12 cellular contexts compared by ENCODE assay signal in genomic region chr5:143406408-143406807, GRCh38. TPM values are rescaled to one million over a fixed set of nuclear protein-coding genes. Genes with fewer than 3 reads are reported as not detected.
DNase-seq lines count a peak whose midpoint lies in the region; ATAC-seq and TF ChIP-seq lines count a peak whose summit lies in the region.
"Had no signal": no experiment of that assay in that cellular context is flagged by ENCODE, and none has a peak within 500 bp of the region (broad histone marks: within the 10 kb centered on the region; RNA-seq: fewer than 3 reads in every experiment).

No MANE protein-coding gene starts in this region.

- H3K4me3 Mint-ChIP-seq in activated CD4-positive, alpha-beta T cell treated with anti-CD3 and anti-CD28 coated beads for 36 hours = peak overlapping the region; percentile 91
- peak overlapping the region; percentile 73 for H3K4me3 Mint-ChIP-seq in activated naive CD8-positive, alpha-beta T cell
- peak overlapping the region; percentile 80 for H3K4me3 Mint-ChIP-seq in neural crest cell

- H3K27me3 Mint-ChIP-seq in activated CD4-positive, alpha-beta T cell treated with anti-CD3 and anti-CD28 coated beads for 36 hours = no peaks in the 10 kb centered on the region
- H3K27me3 Mint-ChIP-seq in activated naive CD8-positive, alpha-beta T cell = no peaks in the 10 kb centered on the region
- H3K27me3 Mint-ChIP-seq in neural crest cell (ENCODE audit: low read depth) = peaks cover 35% of the 10 kb centered on the region

- peaks cover 15% of the 10 kb centered on the region; the same call in 1 of the 2 replicates for H3K36me3 ChIP-seq in Karpas-422 (ENCODE audit: insufficient read depth, low read length)
- no peaks in the 10 kb centered on the region for H3K36me3 ChIP-seq in psoas muscle (ENCODE audit: insufficient read depth in 1 of 2, low read depth in 1 of 2)
- no peaks in the 10 kb centered on the region for H3K36me3 ChIP-seq in H7 (replicated peaks; ENCODE audit: control insufficient read depth, insufficient read depth, low read length)
- H3K36me3 ChIP-seq: neutrophil had no signal

- H2AFZ ChIP-seq in Karpas-422 (ENCODE audit: low read length) = no peak overlapping the region

- H3K9me2 ChIP-seq in Karpas-422 (replicated peaks; ENCODE audit: insufficient read depth, low read length) = no peaks in the 10 kb centered on the region

- peaks cover 69% of the 10 kb centered on the region for H3K79me2 ChIP-seq in Karpas-422 (ENCODE audit: low read length)

- no peaks in the 10 kb centered on the region for H3K9me3 ChIP-seq in Karpas-422 (ENCODE audit: low read length)
- H3K9me3 ChIP-seq in psoas muscle = no peaks in the 10 kb centered on the region
- H3K9me3 ChIP-seq: neutrophil had no signal

- H3K9ac ChIP-seq in Karpas-422 (ENCODE audit: low read length) = peak overlapping the region; percentile 92

- H3K27ac Mint-ChIP-seq in activated CD4-positive, alpha-beta T cell treated with anti-CD3 and anti-CD28 coated beads for 36 hours = peak overlapping the region; percentile 72
- peak overlapping the region; percentile 88 for H3K27ac Mint-ChIP-seq in activated naive CD8-positive, alpha-beta T cell
- H3K27ac Mint-ChIP-seq in neural crest cell (ENCODE audit: unreplicated experiment) = no peak overlapping the region

- H3K4me3 ChIP-seq in Karpas-422 (ENCODE audit: low read length) (peak overlapping the region; percentile 78), psoas muscle (no peak overlapping the region), H7 (ENCODE audit: insufficient read depth, low read depth, low read length) (no peak overlapping the region)

- peak overlapping the region; percentile 96 for H3K4me2 ChIP-seq in Karpas-422 (ENCODE audit: low read depth, low read length, poor library complexity, severe bottlenecking)

- no peak for TF ChIP-seq CTCF in neural crest cell (conservative IDR thresholded peaks at IDR 0.05)
- no peak for TF ChIP-seq CTCF in psoas muscle (IDR thresholded peaks at IDR 0.05)

- H3K36me3 Mint-ChIP-seq in activated CD4-positive, alpha-beta T cell treated with anti-CD3 and anti-CD28 coated beads for 36 hours (ENCODE audit: low read depth) = peaks cover 9% of the 10 kb centered on the region
- H3K36me3 Mint-ChIP-seq in activated naive CD8-positive, alpha-beta T cell = peaks cover 8% of the 10 kb centered on the region
- no peaks in the 10 kb centered on the region for H3K36me3 Mint-ChIP-seq in neural crest cell (ENCODE audit: low read depth)

- no peak for ATAC-seq in activated CD4-positive, alpha-beta T cell treated with anti-CD3 and anti-CD28 coated beads for 36 hours
- ATAC-seq in psoas muscle = no peak
- ATAC-seq in left cardiac atrium = no peak

- CTCF ChIA-PET in activated CD4-positive, alpha-beta T cell treated with anti-CD3 and anti-CD28 coated beads for 36 hours (lab: Charles Lee) = no interaction called here

- H3K27ac ChIP-seq in Karpas-422 (ENCODE audit: low read length) (peak overlapping the region; percentile 98), psoas muscle (no peak overlapping the region)

- peaks cover 29% of the 10 kb centered on the region for H3K4me1 Mint-ChIP-seq in activated CD4-positive, alpha-beta T cell treated with anti-CD3 and anti-CD28 coated beads for 36 hours
- peaks cover 24% of the 10 kb centered on the region for H3K4me1 Mint-ChIP-seq in activated naive CD8-positive, alpha-beta T cell (ENCODE audit: low read depth)
- H3K4me1 Mint-ChIP-seq in neural crest cell = peaks cover 18% of the 10 kb centered on the region

- intact Hi-C loops in activated CD4-positive, alpha-beta T cell treated with anti-CD3 and anti-CD28 coated beads for 36 hours (cut with DNase I, micrococcal nuclease) = loop anchor here in 1 of 2 experiments (10.0 kb wide), 1 partner anchor 788 kb away; no protein-coding TSS in a partner anchor
- intact Hi-C loops in psoas muscle (cut with DNase I) = loop anchor here (10.0 kb wide), 4 partner anchors 162 to 738 kb away; no protein-coding TSS in a partner anchor
- intact Hi-C loops in left cardiac atrium (cut with DNase I) = loop anchor here in 1 of 2 donors (10.0 kb wide), 2 partner anchors 268 to 482 kb away; no protein-coding TSS in a partner anchor

- peaks cover 65% of the 10 kb centered on the region for H3K4me1 ChIP-seq in Karpas-422 (ENCODE audit: low read length)
- no peaks in the 10 kb centered on the region for H3K4me1 ChIP-seq in psoas muscle

- no peaks in the 10 kb centered on the region; the same call in 1 of the 2 replicates for H4K20me1 ChIP-seq in Karpas-422 (ENCODE audit: insufficient read depth, low read depth, low read length)

- 98 to 100% (median 99%) methylated on average over 1 of the region's 1 CpG for WGBS in psoas muscle, 3 donors

- POLR2A ChIA-PET in activated CD4-positive, alpha-beta T cell treated with anti-CD3 and anti-CD28 coated beads for 36 hours (lab: Charles Lee) = no interaction called here

- peaks cover 3% of the 10 kb centered on the region for H3K9me3 Mint-ChIP-seq in activated CD4-positive, alpha-beta T cell treated with anti-CD3 and anti-CD28 coated beads for 36 hours (ENCODE audit: low read depth)
- no peaks in the 10 kb centered on the region for H3K9me3 Mint-ChIP-seq in activated naive CD8-positive, alpha-beta T cell (ENCODE audit: low read depth)
- H3K9me3 Mint-ChIP-seq in neural crest cell = peaks cover 4% of the 10 kb centered on the region

- H3K27me3 ChIP-seq in Karpas-422 (ENCODE audit: low read length) (no peaks in the 10 kb centered on the region), psoas muscle (ENCODE audit: insufficient read depth in 3 of 3, low read length in 2 of 3) (no peaks in the 10 kb centered on the region), H7 (ENCODE audit: control insufficient read depth, insufficient read depth, low read length) (peaks cover 15% of the 10 kb centered on the region)

- DNase-seq in activated CD4-positive, alpha-beta T cell treated with anti-CD3 and anti-CD28 coated beads for 36 hours = no peak
- no peak for DNase-seq in activated CD4-positive, alpha-beta T cell treated with anti-CD3 and anti-CD28 coated beads for 48 hours
- DNase-seq in Karpas-422 = no peak
- no peak for DNase-seq in neural crest cell (ENCODE audit: low read depth, low spot score)
- DNase-seq in psoas muscle = no peak
- DNase-seq in left cardiac atrium = no peak
- DNase-seq in H7 = no peak
- DNase-seq: activated effector memory CD4-positive, alpha-beta T cell treated with Interleukin-2 at 50 U/mL for 16 hours; erythroblast had no signal

RNA-seq across cellular contexts. Expression of gene NR3C1, which starts 2.9 kb away (rescaled TPM):
- 10 to 100 TPM; 47.1 to 53.9 TPM for total RNA-seq in activated CD4-positive, alpha-beta T cell treated with anti-CD3 and anti-CD28 coated beads for 36 hours
- 189 and 364 TPM in 2 replicates for total RNA-seq in Karpas-422 (2014; rRNA removed; shearing (Covaris generic); ENCODE audit: low replicate concordance)
- total RNA-seq in neural crest cell (1.3 and 1.8 TPM in 2 replicates), psoas muscle (10 to 100 TPM; 55.8 to 89.7 (median 63.6) TPM), left cardiac atrium (10 to 100 TPM; 39.0 to 51.7 TPM)
- 10 to 100 TPM; 16.5 to 34.5 (median 26.2) TPM for polyA plus RNA-seq in psoas muscle
- total RNA-seq in H7 (2014; rRNA removed; shearing (Covaris generic)) = 19.0 and 21.1 TPM in 2 replicates
- total RNA-seq: HT-29 had no signal
